Comparison of ENCODE assay signal across 15 cellular contexts in the genomic region with DNA sequence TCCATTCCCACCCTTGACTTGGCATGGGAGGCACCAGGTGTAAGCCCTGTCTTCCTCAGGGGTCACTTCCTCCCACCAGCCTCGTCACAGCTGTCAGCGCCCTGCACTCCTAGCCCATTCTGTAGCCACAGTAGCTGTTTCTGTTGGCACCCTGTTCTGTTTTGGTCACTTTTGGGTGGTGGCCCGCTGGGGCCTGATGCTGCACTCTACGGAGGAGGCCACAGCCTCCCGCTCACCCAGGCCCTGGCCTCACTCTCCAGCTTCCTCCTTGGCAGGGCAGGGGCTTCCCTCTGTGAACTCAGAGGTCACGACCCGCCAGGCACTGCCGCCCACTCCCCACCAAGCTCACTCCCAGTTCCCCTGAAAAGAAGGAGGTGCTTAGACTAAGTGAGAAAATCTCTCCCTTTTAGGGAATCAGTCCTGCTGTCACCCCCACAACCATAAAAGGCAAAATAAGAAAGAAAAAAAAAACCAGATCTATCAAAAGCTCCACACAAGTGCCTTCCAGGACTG.
DNase-seq lines count a peak whose midpoint lies in the region; ATAC-seq lines count a peak whose summit lies in the region.
"Had no signal": no experiment of that assay in that cellular context is flagged by ENCODE, and none has a peak within 500 bp of the region (broad histone marks: within the 10 kb centered on the region; RNA-seq: fewer than 3 reads in every experiment).

No MANE protein-coding gene starts in this region.

- peaks cover 0 to 43% (median 40%) of the 10 kb centered on the region in 5 donors for H3K36me3 ChIP-seq in subcutaneous abdominal adipose tissue (ENCODE audit: control insufficient read depth in 5 of 5, insufficient read depth in 5 of 5, low read length in 5 of 5)
- H3K36me3 ChIP-seq: cardiac muscle cell, thyroid gland had no signal

- no peak overlapping the region for H3K4me3 ChIP-seq in subcutaneous abdominal adipose tissue (ENCODE audit: low read depth in 1 of 5, low read length in 5 of 5)
- H3K4me3 ChIP-seq: A549, cardiac muscle cell, GM23338, thyroid gland had no signal

- H3K9me3 Mint-ChIP-seq in activated T-cell treated with anti-CD3 and anti-CD28 coated beads, Interleukin-2, amount 50 U/mL, for 24 hours = no peaks in the 10 kb centered on the region
- H3K9me3 Mint-ChIP-seq in dendritic cell treated with granulocyte-macrophage colony-stimulating factor and Interleukin-4, amounts not matched to agents 40 ng/mL and 50 ng/mL, for 4 days = peaks cover 8% of the 10 kb centered on the region
- H3K9me3 Mint-ChIP-seq: GM23338 had no signal

- H3K27me3 Mint-ChIP-seq in activated T-cell treated with anti-CD3 and anti-CD28 coated beads, Interleukin-2, amount 50 U/mL, for 24 hours = peaks cover 12% of the 10 kb centered on the region
- peaks cover 42% of the 10 kb centered on the region for H3K27me3 Mint-ChIP-seq in dendritic cell treated with granulocyte-macrophage colony-stimulating factor and Interleukin-4, amounts not matched to agents 40 ng/mL and 50 ng/mL, for 4 days

- no peaks in the 10 kb centered on the region for H3K27me3 ChIP-seq in subcutaneous abdominal adipose tissue (ENCODE audit: control insufficient read depth in 5 of 5, insufficient read depth in 4 of 5, low read length in 5 of 5)
- H3K27me3 ChIP-seq: cardiac muscle cell, thyroid gland had no signal

- H3K4me1 ChIP-seq in subcutaneous abdominal adipose tissue (ENCODE audit: control insufficient read depth in 5 of 5, insufficient read depth in 5 of 5, low read length in 5 of 5) = peaks cover 5 to 52% (median 44%) of the 10 kb centered on the region in 5 donors

- H3K4me3 Mint-ChIP-seq in activated T-cell treated with anti-CD3 and anti-CD28 coated beads, Interleukin-2, amount 50 U/mL, for 24 hours = no peak overlapping the region
- H3K4me3 Mint-ChIP-seq in dendritic cell treated with granulocyte-macrophage colony-stimulating factor and Interleukin-4, amounts not matched to agents 40 ng/mL and 50 ng/mL, for 4 days = peak overlapping the region; percentile 52
- H3K4me3 Mint-ChIP-seq: GM23338 had no signal

- DNase-seq in activated T-cell treated with anti-CD3 and anti-CD28 coated beads, Interleukin-2, amount 50 U/mL, for 24 hours = no peak
- no peak for DNase-seq in activated T-cell treated with anti-CD3 and anti-CD28 coated beads, Interleukin-2, amount 50 U/mL, for 1 hour
- DNase-seq in DMS 273 (lab: John Stamatoyannopoulos, UW; ENCODE audit: unreplicated experiment) (no peak), NCI-H69 (lab: John Stamatoyannopoulos, UW) (no peak)
- DNase-seq: activated CD4-positive, CD25-positive, alpha-beta regulatory T cell treated with anti-CD3 and anti-CD28 coated beads, Interleukin-2, amount 50 U/mL, for 72 hours; activated gamma-delta T cell; DMS79 treated with DMSO at 0.1 percent for 48 hours; thyroid gland had no signal

- peaks cover 43% of the 10 kb centered on the region for H3K4me1 Mint-ChIP-seq in activated T-cell treated with anti-CD3 and anti-CD28 coated beads, Interleukin-2, amount 50 U/mL, for 24 hours (ENCODE audit: low read depth)
- peaks cover 80% of the 10 kb centered on the region for H3K4me1 Mint-ChIP-seq in dendritic cell treated with granulocyte-macrophage colony-stimulating factor and Interleukin-4, amounts not matched to agents 40 ng/mL and 50 ng/mL, for 4 days (ENCODE audit: low read depth)

- H3K27ac ChIP-seq in subcutaneous abdominal adipose tissue (ENCODE audit: low read depth, low read length) = peak overlapping the region; percentile 65
- H3K27ac ChIP-seq: cardiac muscle cell, thyroid gland had no signal

- ATAC-seq in HG02885 (IDR thresholded peaks at IDR 0.05; ENCODE audit: poor library complexity, unreplicated experiment) (peak; percentile 23), GM19467 (IDR thresholded peaks at IDR 0.05; ENCODE audit: unreplicated experiment) (no peak)
- ATAC-seq: A549 had no signal

- intact Hi-C loops in dendritic cell treated with granulocyte-macrophage colony-stimulating factor and Interleukin-4, amounts not matched to agents 40 ng/mL and 50 ng/mL, for 4 days (cut with micrococcal nuclease) = loop anchor here (1.0 to 10.0 kb wide), 2 partner anchors 18 to 71 kb away; partner anchors contain the start of gene MGLL

- no peaks in the 10 kb centered on the region for H3K9me3 ChIP-seq in subcutaneous abdominal adipose tissue (ENCODE audit: control insufficient read depth in 5 of 5, low read length in 5 of 5)
- H3K9me3 ChIP-seq: A549, thyroid gland had no signal

- no peaks in the 10 kb centered on the region for H3K36me3 Mint-ChIP-seq in activated T-cell treated with anti-CD3 and anti-CD28 coated beads, Interleukin-2, amount 50 U/mL, for 24 hours (ENCODE audit: low read depth)
- H3K36me3 Mint-ChIP-seq in dendritic cell treated with granulocyte-macrophage colony-stimulating factor and Interleukin-4, amounts not matched to agents 40 ng/mL and 50 ng/mL, for 4 days (ENCODE audit: low read depth) = peaks cover 12% of the 10 kb centered on the region

- peak overlapping the region in 1 of 5 donors; percentile 30 for H3K9ac ChIP-seq in subcutaneous abdominal adipose tissue (ENCODE audit: low read length in 5 of 5)

- peak overlapping the region; percentile 76 for H3K27ac Mint-ChIP-seq in activated T-cell treated with anti-CD3 and anti-CD28 coated beads, Interleukin-2, amount 50 U/mL, for 24 hours
- H3K27ac Mint-ChIP-seq in dendritic cell treated with granulocyte-macrophage colony-stimulating factor and Interleukin-4, amounts not matched to agents 40 ng/mL and 50 ng/mL, for 4 days = peak overlapping the region; percentile 93
- H3K27ac Mint-ChIP-seq: GM23338 had no signal
